Comparison of ENCODE assay signal across 10 cellular contexts in the genomic region with DNA sequence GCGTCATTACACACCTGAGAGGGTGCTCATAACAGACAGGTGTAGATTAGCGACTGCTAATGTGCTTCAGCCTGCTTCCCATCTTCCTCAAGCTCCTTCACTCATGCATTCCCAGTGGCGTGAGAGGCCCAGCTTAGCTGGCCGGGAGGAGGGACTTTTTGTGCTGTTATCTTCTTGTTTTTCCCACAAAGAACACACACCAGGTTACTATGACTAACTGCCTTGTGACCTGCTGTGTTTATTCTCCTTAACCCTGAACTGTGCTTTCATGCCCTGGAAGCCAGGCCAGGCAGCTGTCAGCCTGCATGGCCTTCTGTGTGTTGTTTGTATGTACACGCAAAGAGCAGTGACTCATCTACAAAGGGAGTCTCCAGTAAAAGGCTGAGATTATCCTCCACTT.
DNase-seq lines count a peak whose midpoint lies in the region; ATAC-seq and TF ChIP-seq lines count a peak whose summit lies in the region.
"Had no signal": no experiment of that assay in that cellular context is flagged by ENCODE, and none has a peak within 500 bp of the region (broad histone marks: within the 10 kb centered on the region; RNA-seq: fewer than 3 reads in every experiment).

No MANE protein-coding gene starts in this region.

- CTCF ChIA-PET in AG04450 (lab: Charles Lee) = interaction anchor here (1.0 to 1.6 kb wide), 2 partner anchors 149 to 154 kb away, joined by 3 to 4 read pairs; no protein-coding TSS in a partner anchor

- H3K9me3 ChIP-seq in AG04450 (ENCODE audit: control insufficient read depth, insufficient read depth, low read length) = no peaks in the 10 kb centered on the region

- no peak overlapping the region for H3K4me3 ChIP-seq in AG04450 (ENCODE audit: low read depth, low read length)

- TF ChIP-seq CTCF in AG04450 (IDR thresholded peaks at IDR 0.05; ENCODE audit: low read depth, low read length) = no peak

- peak; percentile 90 for DNase-seq in AG04450 (ENCODE audit: low read depth, low spot score)
- peak; percentile 75 for DNase-seq in HuH-7.5 (ENCODE audit: low spot score)
- peak; percentile 98 to 99 for DNase-seq in dermis microvascular lymphatic vessel endothelial cell (ENCODE audit: low read depth in 2 of 2)
- DNase-seq in lung microvascular endothelial cell (ENCODE audit: low read depth in 2 of 2) = peak; percentile 93 to 97
- DNase-seq in NCI-H187 (lab: John Stamatoyannopoulos, UW) = no peak
- DNase-seq in superior temporal gyrus (ENCODE audit: extremely low spot score) = no peak
- DNase-seq: hippocampal formation, NCI-H1436 had no signal

- H3K27ac ChIP-seq in AG04450 (ENCODE audit: low read depth, low read length) = peak overlapping the region; percentile 73

- POLR2A ChIA-PET in AG04450 (lab: Yijun Ruan, JAX) = no interaction called here

- ATAC-seq in GM21723 (IDR thresholded peaks at IDR 0.05; ENCODE audit: unreplicated experiment) = no peak
- no peak for ATAC-seq in GM18511 (IDR thresholded peaks at IDR 0.05; ENCODE audit: unreplicated experiment)

- no peaks in the 10 kb centered on the region for H3K27me3 ChIP-seq in AG04450 (ENCODE audit: control insufficient read depth, insufficient read depth, low read length)

Comparison
In these comparisons a context has a peak if more than half of its experiments do, and no peak if none do; other contexts are left out.
1. DNase-seq: peak in AG04450 (single experiment), HuH-7.5 (single experiment), dermis microvascular lymphatic vessel endothelial cell (2 of 2) and lung microvascular endothelial cell (2 of 2); none in NCI-H187 (0 of 2) and superior temporal gyrus (single experiment).